ENCODE assay signal across 28 cellular contexts in the genomic region with DNA sequence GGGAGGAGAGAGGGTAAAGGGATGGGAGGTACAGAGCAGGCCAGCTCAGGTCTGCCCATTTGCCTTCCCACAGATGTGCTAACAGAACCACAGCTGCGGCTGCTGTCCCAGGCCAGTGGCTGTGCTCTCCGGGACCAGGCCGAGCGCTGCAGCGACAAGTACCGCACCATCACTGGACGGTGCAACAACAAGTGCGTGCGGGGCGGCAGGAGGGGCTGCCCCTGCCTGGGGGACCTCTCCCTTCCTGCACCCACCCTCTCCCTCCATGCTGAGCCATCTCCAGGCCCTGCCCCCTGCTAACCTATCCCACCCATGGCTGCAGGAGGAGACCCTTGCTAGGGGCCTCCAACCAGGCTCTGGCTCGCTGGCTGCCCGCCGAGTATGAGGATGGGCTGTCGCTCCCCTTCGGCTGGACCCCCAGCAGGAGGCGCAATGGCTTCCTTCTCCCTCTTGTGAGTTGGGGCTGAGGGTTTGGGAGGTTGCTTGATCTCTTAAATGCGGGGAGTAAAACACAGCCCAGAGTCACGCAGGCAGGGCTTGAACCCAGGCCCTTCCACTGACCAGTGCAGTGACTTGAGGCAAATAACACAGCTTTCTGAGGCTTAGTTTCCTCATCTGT. TPM values are rescaled to one million over a fixed set of nuclear protein-coding genes. Genes with fewer than 3 reads are reported as not detected.
DNase-seq lines count a peak whose midpoint lies in the region; ATAC-seq and TF ChIP-seq lines count a peak whose summit lies in the region.
"Had no signal": no experiment of that assay in that cellular context is flagged by ENCODE, and none has a peak within 500 bp of the region (broad histone marks: within the 10 kb centered on the region; RNA-seq: fewer than 3 reads in every experiment).

No MANE protein-coding gene starts in this region.

- H3K36me3 Mint-ChIP-seq in WTC11 (no peaks in the 10 kb centered on the region), neural progenitor cell (no peaks in the 10 kb centered on the region)
- H3K36me3 Mint-ChIP-seq: activated naive CD4-positive, alpha-beta T cell treated with anti-CD3 and anti-CD28 coated beads, Interleukin-2, amount 50 U/mL, for 24 hours had no signal

- no peaks in the 10 kb centered on the region for H3K9me3 Mint-ChIP-seq in WTC11
- H3K9me3 Mint-ChIP-seq in neural progenitor cell, result no peaks in the 10 kb centered on the region
- H3K9me3 Mint-ChIP-seq: activated CD8-positive, alpha-beta T cell treated with anti-CD3 and anti-CD28 coated beads for 36 hours; activated naive CD4-positive, alpha-beta T cell treated with anti-CD3 and anti-CD28 coated beads, Interleukin-2, amount 50 U/mL, for 24 hours; activated T-helper 17 cell treated with anti-CD3 and anti-CD28 coated beads, Interleukin-2, amount 50 U/mL, for 72 hours; effector memory CD8-positive, alpha-beta T cell had no signal

- H3K27me3 ChIP-seq in Loucy (ENCODE audit: insufficient read depth, low read length, poor library complexity, severe bottlenecking) (no peaks in the 10 kb centered on the region), neural progenitor cell (peaks cover 10% of the 10 kb centered on the region)
- H3K27me3 ChIP-seq: right atrium auricular region had no signal

- no peak overlapping the region for H3K4me3 Mint-ChIP-seq in WTC11
- no peak overlapping the region for H3K4me3 Mint-ChIP-seq in neural progenitor cell
- H3K4me3 Mint-ChIP-seq: activated CD8-positive, alpha-beta T cell treated with anti-CD3 and anti-CD28 coated beads for 36 hours; activated naive CD4-positive, alpha-beta T cell treated with anti-CD3 and anti-CD28 coated beads, Interleukin-2, amount 50 U/mL, for 24 hours; activated T-helper 17 cell treated with anti-CD3 and anti-CD28 coated beads, Interleukin-2, amount 50 U/mL, for 72 hours; effector memory CD8-positive, alpha-beta T cell had no signal

- H3K27ac Mint-ChIP-seq in WTC11, result no peak overlapping the region
- H3K27ac Mint-ChIP-seq in neural progenitor cell, result no peak overlapping the region
- H3K27ac Mint-ChIP-seq: activated CD8-positive, alpha-beta T cell treated with anti-CD3 and anti-CD28 coated beads for 36 hours; activated naive CD4-positive, alpha-beta T cell treated with anti-CD3 and anti-CD28 coated beads, Interleukin-2, amount 50 U/mL, for 24 hours; activated T-helper 17 cell treated with anti-CD3 and anti-CD28 coated beads, Interleukin-2, amount 50 U/mL, for 72 hours; effector memory CD8-positive, alpha-beta T cell had no signal

- POLR2A ChIA-PET in WTC11 (lab: Charles Lee), result no interaction called here

- H3F3A ChIP-seq in Loucy (ENCODE audit: low read depth) (no peaks in the 10 kb centered on the region), neural progenitor cell (ENCODE audit: low read depth) (no peaks in the 10 kb centered on the region)

- H3K4me2 ChIP-seq in Loucy (ENCODE audit: low read depth, low read length, poor library complexity, severe bottlenecking) (no peak overlapping the region), neural progenitor cell (no peak overlapping the region)

- peak; percentile 11 for DNase-seq in ELF-1 (ENCODE audit: low read depth, low spot score)
- peak; percentile 69 for DNase-seq in WTC11 (ENCODE audit: low spot score)
- DNase-seq in neural progenitor cell (ENCODE audit: low spot score), result no peak
- no peak for DNase-seq in mucosa of descending colon
- no peak for DNase-seq in mesenteric fat pad (ENCODE audit: low spot score)
- no peak for DNase-seq in RKO (ENCODE audit: low spot score)
- no peak for DNase-seq in stimulated activated CD4-positive, alpha-beta T cell treated with anti-CD3 and anti-CD28 coated beads, Interleukin-2, amount 100 ng/mL, for 24 hours
- DNase-seq: activated CD4-positive, alpha-beta T cell treated with anti-CD3 and anti-CD28 coated beads for 1 hour; activated CD8-positive, alpha-beta T cell treated with anti-CD3 and anti-CD28 coated beads for 36 hours; C1 segment of cervical spinal cord; COR-L47; DMS79; effector memory CD8-positive, alpha-beta T cell; foreskin fibroblast; left colon; mammary epithelial cell; NCI-H1417 treated with DMSO at 0.1 percent for 48 hours; NCI-H2081 treated with DMSO at 0.1 percent for 48 hours; SIG-M5; stimulated activated CD4-positive, alpha-beta T cell treated with anti-CD3 and anti-CD28 coated beads, Interleukin-4, amount 100 ng/mL, for 1 hour; transverse colon had no signal

- H4K20me1 ChIP-seq in Loucy (ENCODE audit: insufficient read depth, low read length, poor library complexity, severe bottlenecking) (no peaks in the 10 kb centered on the region), neural progenitor cell (ENCODE audit: low read depth) (no peaks in the 10 kb centered on the region)

- peaks cover 7% of the 10 kb centered on the region; the same call in 1 of the 2 replicates for H3K27me3 Mint-ChIP-seq in WTC11 (ENCODE audit: low read depth)
- peaks cover 14% of the 10 kb centered on the region for H3K27me3 Mint-ChIP-seq in neural progenitor cell (ENCODE audit: insufficient read depth, low read depth)

- H3K36me3 ChIP-seq in Loucy (ENCODE audit: insufficient read depth, low read length) (no peaks in the 10 kb centered on the region), neural progenitor cell (no peaks in the 10 kb centered on the region), mucosa of descending colon (ENCODE audit: low read depth) (no peaks in the 10 kb centered on the region)
- H3K36me3 ChIP-seq: right atrium auricular region, transverse colon had no signal

- H3K9me3 ChIP-seq in Loucy (ENCODE audit: insufficient read depth, low read depth, low read length) (no peaks in the 10 kb centered on the region), neural progenitor cell (ENCODE audit: low read depth) (no peaks in the 10 kb centered on the region), mucosa of descending colon (no peaks in the 10 kb centered on the region)
- H3K9me3 ChIP-seq: right atrium auricular region, transverse colon had no signal

- no peak overlapping the region for H3K27ac ChIP-seq in neural progenitor cell
- H3K27ac ChIP-seq: right atrium auricular region, transverse colon had no signal

- ATAC-seq in WTC11, result peak; percentile 62
- no peak for ATAC-seq in mucosa of descending colon
- ATAC-seq: activated CD8-positive, alpha-beta T cell treated with anti-CD3 and anti-CD28 coated beads for 36 hours; activated T-helper 17 cell treated with anti-CD3 and anti-CD28 coated beads, Interleukin-2, amount 50 U/mL, for 72 hours; effector memory CD8-positive, alpha-beta T cell; esophagus mucosa; left colon had no signal

- H2AFZ ChIP-seq in Loucy (ENCODE audit: low read length) (no peak overlapping the region), neural progenitor cell (replicated peaks) (no peak overlapping the region)

- H3K4me1 Mint-ChIP-seq in WTC11 (peaks cover 6% of the 10 kb centered on the region; the same call in 1 of the 2 replicates), neural progenitor cell (no peaks in the 10 kb centered on the region)
- H3K4me1 Mint-ChIP-seq: activated naive CD4-positive, alpha-beta T cell treated with anti-CD3 and anti-CD28 coated beads, Interleukin-2, amount 50 U/mL, for 24 hours; activated T-helper 17 cell treated with anti-CD3 and anti-CD28 coated beads, Interleukin-2, amount 50 U/mL, for 72 hours had no signal

- CTCF ChIA-PET in WTC11 (lab: Charles Lee), result interaction anchor here (1.1 to 2.0 kb wide), 6 partner anchors 9 to 170 kb away, joined by 3 to 11 read pairs (median 4); no protein-coding TSS in a partner anchor

- H3K9me2 ChIP-seq in Loucy (replicated peaks; ENCODE audit: low read depth, low read length), result no peaks in the 10 kb centered on the region

- H3K9ac ChIP-seq in Loucy (ENCODE audit: low read depth, low read length, poor library complexity, severe bottlenecking) (no peak overlapping the region), neural progenitor cell (no peak overlapping the region)

- intact Hi-C loops in mucosa of descending colon (cut with DNase I, micrococcal nuclease), result no loop called here

- H3K4me1 ChIP-seq in Loucy (ENCODE audit: insufficient read depth, low read length, poor library complexity, severe bottlenecking), result no peaks in the 10 kb centered on the region
- no peaks in the 10 kb centered on the region for H3K4me1 ChIP-seq in neural progenitor cell
- no peaks in the 10 kb centered on the region for H3K4me1 ChIP-seq in mucosa of descending colon (ENCODE audit: low read depth)
- H3K4me1 ChIP-seq: transverse colon had no signal

- H3K4me3 ChIP-seq in Loucy (ENCODE audit: low read length, poor library complexity, severe bottlenecking), result no peak overlapping the region
- H3K4me3 ChIP-seq in neural progenitor cell, result no peak overlapping the region
- H3K4me3 ChIP-seq in mucosa of descending colon, result no peak overlapping the region
- H3K4me3 ChIP-seq: right atrium auricular region, transverse colon had no signal

- TF ChIP-seq CTCF in Loucy (conservative IDR thresholded peaks at IDR 0.05; ENCODE audit: low read length), result peak; percentile 32; the same call in 1 of the 2 replicates
- TF ChIP-seq CTCF in WTC11 (IDR thresholded peaks at IDR 0.05), result no peak
- peak; percentile 23 for TF ChIP-seq CTCF in neural progenitor cell (IDR thresholded peaks at IDR 0.05)
- no peak for TF ChIP-seq CTCF in mucosa of descending colon (IDR thresholded peaks at IDR 0.05)

- no peaks in the 10 kb centered on the region for H3K79me2 ChIP-seq in Loucy (ENCODE audit: insufficient read depth, low read length)
- H3K79me2 ChIP-seq in neural progenitor cell (ENCODE audit: low read depth), result no peaks in the 10 kb centered on the region

TF ChIP-seq in WTC11, 78 proteins besides CTCF, POLR2A, EP300 and RAD21 (continues in another document):
- TF ChIP-seq, protein P1, sequence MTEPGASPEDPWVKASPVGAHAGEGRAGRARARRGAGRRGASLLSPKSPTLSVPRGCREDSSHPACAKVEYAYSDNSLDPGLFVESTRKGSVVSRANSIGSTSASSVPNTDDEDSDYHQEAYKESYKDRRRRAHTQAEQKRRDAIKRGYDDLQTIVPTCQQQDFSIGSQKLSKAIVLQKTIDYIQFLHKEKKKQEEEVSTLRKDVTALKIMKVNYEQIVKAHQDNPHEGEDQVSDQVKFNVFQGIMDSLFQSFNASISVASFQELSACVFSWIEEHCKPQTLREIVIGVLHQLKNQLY (CRISPR knock-in tag; IDR thresholded peaks at IDR 0.05), result no peak

RNA-seq across cellular contexts. Expression of a gene that starts 1.2 kb away (rescaled TPM):
- total RNA-seq in WTC11 (2021) (not detected in 3 replicates), neural progenitor cell (ENCODE audit: low replicate concordance) (not detected in 2 replicates), mucosa of descending colon (not detected), mesenteric fat pad (not detected)
- total RNA-seq: activated CD8-positive, alpha-beta T cell treated with anti-CD3 and anti-CD28 coated beads for 36 hours; activated T-helper 17 cell treated with anti-CD3 and anti-CD28 coated beads, Interleukin-2, amount 50 U/mL, for 72 hours; esophagus mucosa; left colon; mammary epithelial cell; MCF 10A; right atrium auricular region; T-helper 1 cell treated with Interleukin-12 subunit alpha and Interleukin-12 subunit beta and Interleukin-4 antibody, amounts not matched to agents 30 ng/mL and 1 ng/mL, for 36 hours; transverse colon had no signal

RNA-seq across cellular contexts. Expression of a gene that starts 25.3 kb away (rescaled TPM):
- total RNA-seq in WTC11 (2021) (18.6 to 24.2 TPM (median 18.9 TPM) in 3 replicates), neural progenitor cell (ENCODE audit: low replicate concordance) (25.8 and 30.0 TPM in 2 replicates), mucosa of descending colon (10 to 100 TPM; 12.9 to 18.5 (median 14.7) TPM), mesenteric fat pad (9.6 TPM)

RNA-seq across cellular contexts. Expression of a gene that starts 27.0 kb away (rescaled TPM):
- total RNA-seq in WTC11 (2021) (not detected in 3 replicates), neural progenitor cell (ENCODE audit: low replicate concordance) (not detected in 2 replicates), mucosa of descending colon (not detected), mesenteric fat pad (not detected)
- total RNA-seq: activated CD8-positive, alpha-beta T cell treated with anti-CD3 and anti-CD28 coated beads for 36 hours; activated T-helper 17 cell treated with anti-CD3 and anti-CD28 coated beads, Interleukin-2, amount 50 U/mL, for 72 hours; esophagus mucosa; left colon; mammary epithelial cell; MCF 10A; right atrium auricular region; T-helper 1 cell treated with Interleukin-12 subunit alpha and Interleukin-12 subunit beta and Interleukin-4 antibody, amounts not matched to agents 30 ng/mL and 1 ng/mL, for 36 hours; transverse colon had no signal

RNA-seq across cellular contexts. Expression of a gene that starts 44.6 kb away (rescaled TPM):
- 0.20 to 0.50 TPM (median 0.23 TPM) in 3 replicates for total RNA-seq in WTC11 (2021)
- not detected in 2 replicates for total RNA-seq in neural progenitor cell (ENCODE audit: low replicate concordance)
- not detected for total RNA-seq in mucosa of descending colon
- not detected for total RNA-seq in mesenteric fat pad
- total RNA-seq: activated CD8-positive, alpha-beta T cell treated with anti-CD3 and anti-CD28 coated beads for 36 hours; left colon; mammary epithelial cell; MCF 10A; right atrium auricular region; T-helper 1 cell treated with Interleukin-12 subunit alpha and Interleukin-12 subunit beta and Interleukin-4 antibody, amounts not matched to agents 30 ng/mL and 1 ng/mL, for 36 hours; transverse colon had no signal

RNA-seq across cellular contexts. Expression of a gene that starts 45.6 kb away (rescaled TPM):
- total RNA-seq in WTC11 (2021) (0.17 to 0.41 TPM (median 0.39 TPM) in 3 replicates), neural progenitor cell (ENCODE audit: low replicate concordance) (0.13 and 0.37 TPM in 2 replicates), mucosa of descending colon (not detected), mesenteric fat pad (not detected)
- total RNA-seq: esophagus mucosa, left colon, mammary epithelial cell, MCF 10A, right atrium auricular region, transverse colon had no signal

Comparison
In these comparisons a context has a peak if more than half of its experiments do, and no peak if none do; other contexts are left out.
1. DNase-seq: peak in ELF-1 (single experiment) and WTC11 (single experiment); none in neural progenitor cell (single experiment), mucosa of descending colon (0 of 3), mesenteric fat pad (single experiment), RKO (single experiment) and stimulated activated CD4-positive, alpha-beta T cell treated with anti-CD3 and anti-CD28 coated beads, Interleukin-2, amount 100 ng/mL, for 24 hours (0 of 2).
2. CTCF ChIP-seq: peak in Loucy (single experiment) and neural progenitor cell (single experiment); none in WTC11 (single experiment) and mucosa of descending colon (single experiment).